21 cellular contexts compared by ENCODE assay signal in genomic region chr9:83656952-83657351, GRCh38.
"Had no signal": no experiment of that assay in that cellular context is flagged by ENCODE, and none has a peak within 500 bp of the region (broad histone marks: within the 10 kb centered on the region; RNA-seq: fewer than 3 reads in every experiment).

No MANE protein-coding gene starts in this region.

- DNase-seq: activated CD4-positive, alpha-beta T cell treated with anti-CD3 and anti-CD28 coated beads, Interleukin-2, amount 50 U/mL, for 4 hours; activated effector memory CD4-positive, alpha-beta T cell treated with Interleukin-2 at 50 U/mL for 16 hours; activated T-cell treated with anti-CD3 and anti-CD28 coated beads, Interleukin-2, amount 50 U/mL, for 1 hour; amniotic stem cell; body of pancreas; cortex of kidney; effector CD8-positive, alpha-beta T cell; kidney; left ventricle myocardium inferior; mesenchymal stem cell; occipital lobe; spleen; stimulated activated CD4-positive, alpha-beta T cell treated with anti-CD3 and anti-CD28 coated beads, Interleukin-1b, Interleukin-23, amount 100 ng/mL, for 48 hours; testis; upper lobe of right lung had no signal

- H3K9me3 Mint-ChIP-seq: activated naive CD4-positive, alpha-beta T cell treated with anti-CD3 and anti-CD28 coated beads, Interleukin-2, amount 50 U/mL, for 72 hours; central memory CD8-positive, alpha-beta T cell; stimulated activated naive CD8-positive, alpha-beta T cell treated with anti-CD3 and anti-CD28 coated beads, Interleukin-15, Interleukin-2, amounts not matched to agents 100 ng/mL and 50 ng/mL, for 24 hours had no signal

- H3K27me3 Mint-ChIP-seq: central memory CD8-positive, alpha-beta T cell; stimulated activated naive CD8-positive, alpha-beta T cell treated with anti-CD3 and anti-CD28 coated beads, Interleukin-15, Interleukin-2, amounts not matched to agents 100 ng/mL and 50 ng/mL, for 24 hours had no signal

- H3K4me3 Mint-ChIP-seq: central memory CD8-positive, alpha-beta T cell; nephron; stimulated activated naive CD8-positive, alpha-beta T cell treated with anti-CD3 and anti-CD28 coated beads, Interleukin-15, Interleukin-2, amounts not matched to agents 100 ng/mL and 50 ng/mL, for 24 hours had no signal

- H3K4me1 Mint-ChIP-seq: central memory CD8-positive, alpha-beta T cell; nephron had no signal

- ATAC-seq: body of pancreas, gastroesophageal sphincter, sciatic nerve, upper lobe of right lung had no signal

- H3K27ac Mint-ChIP-seq: activated naive CD4-positive, alpha-beta T cell treated with anti-CD3 and anti-CD28 coated beads, Interleukin-2, amount 50 U/mL, for 72 hours; nephron had no signal
